Comparison of ENCODE assay signal across 14 cellular contexts in the genomic region with DNA sequence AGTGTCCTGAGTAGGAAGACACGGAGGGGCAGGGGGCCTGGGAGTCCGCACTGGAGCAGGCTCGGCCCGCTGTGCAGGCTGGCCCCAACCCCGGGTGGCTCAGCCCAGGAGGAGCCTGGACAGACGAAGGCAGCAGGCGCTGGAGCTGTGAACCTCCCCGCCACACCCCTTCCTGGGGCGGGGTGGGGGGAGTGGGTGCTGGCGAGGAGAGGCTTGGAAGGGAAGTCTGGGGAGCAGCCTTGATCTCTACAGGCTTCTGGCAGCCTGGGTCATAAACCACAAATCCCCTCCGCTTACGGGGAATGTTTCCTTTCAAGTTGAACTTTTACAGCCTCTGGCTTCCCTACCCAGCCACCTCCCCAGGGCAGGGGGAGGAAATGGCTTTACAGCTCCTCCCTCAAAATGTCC. TPM values are rescaled to one million over a fixed set of nuclear protein-coding genes. Genes with fewer than 3 reads are reported as not detected.
DNase-seq lines count a peak whose midpoint lies in the region; ATAC-seq, FAIRE-seq and TF ChIP-seq lines count a peak whose summit lies in the region.
"Had no signal": no experiment of that assay in that cellular context is flagged by ENCODE, and none has a peak within 500 bp of the region (broad histone marks: within the 10 kb centered on the region; RNA-seq: fewer than 3 reads in every experiment).

No MANE protein-coding gene starts in this region.

- H3K9me3 Mint-ChIP-seq in activated CD8-positive, alpha-beta T cell treated with anti-CD3 and anti-CD28 coated beads, Interleukin-2, amount 10 ng/mL, durations not matched to agents 7 days and 5 days (ENCODE audit: insufficient read depth), result no peaks in the 10 kb centered on the region
- H3K9me3 Mint-ChIP-seq: activated naive CD4-positive, alpha-beta T cell treated with anti-CD3 and anti-CD28 coated beads, Interleukin-2, amount 50 U/mL, for 24 hours; stimulated activated naive CD8-positive, alpha-beta T cell treated with anti-CD3 and anti-CD28 coated beads, Interleukin-15, Interleukin-2, amounts not matched to agents 100 ng/mL and 50 ng/mL, for 24 hours had no signal

- H3K9ac ChIP-seq in HUES6 (ENCODE audit: low read length) (peak overlapping the region; percentile 62), HepG2 (ENCODE audit: insufficient read depth, low read depth, low read length) (peak overlapping the region; percentile 9; the same call in 1 of the 2 replicates)

- no peaks in the 10 kb centered on the region for H4K20me1 ChIP-seq in HepG2 (ENCODE audit: insufficient read depth, low read length)

- DNase-seq in AG08395 (ENCODE audit: low spot score) (peak; percentile 36), HepG2 (ENCODE audit: low spot score) (peak; percentile 37), DMS153 (lab: John Stamatoyannopoulos, UW) (no peak), iPS-NIHi7 (ENCODE audit: extremely low spot score) (no peak), NCI-H2107 (lab: John Stamatoyannopoulos, UW) (no peak), breast epithelium (ENCODE audit: low spot score in 2 of 2) (no peak)
- DNase-seq in activated CD8-positive, alpha-beta T cell treated with anti-CD3 and anti-CD28 coated beads, Interleukin-2, amount 10 ng/mL, durations not matched to agents 7 days and 5 days, result no peak
- DNase-seq: NCI-H2081, psoas muscle, T-helper 9 cell had no signal

- 0% methylated on average over 2 of the region's 12 CpGs for WGBS in HepG2 (ENCODE audit: low lambda C conversion rate)

- no peak overlapping the region for H2AFZ ChIP-seq in HepG2 (ENCODE audit: low read length)

- H3K9me3 ChIP-seq in HUES6 (ENCODE audit: control insufficient read depth, insufficient read depth, low read depth, low read length) (no peaks in the 10 kb centered on the region), HepG2 (ENCODE audit: low read length) (no peaks in the 10 kb centered on the region), breast epithelium (no peaks in the 10 kb centered on the region)
- H3K9me3 ChIP-seq: psoas muscle had no signal

- no peaks in the 10 kb centered on the region for H3K36me3 ChIP-seq in HUES6 (ENCODE audit: control insufficient read depth, insufficient read depth, low read length)
- no peaks in the 10 kb centered on the region for H3K36me3 ChIP-seq in HepG2 (replicated peaks in 1 of 2; ENCODE audit: control insufficient read depth in 1 of 2, insufficient read depth in 2 of 2, low read length in 2 of 2)
- H3K36me3 ChIP-seq in breast epithelium, result no peaks in the 10 kb centered on the region

- no peak for TF ChIP-seq CTCF in HepG2 (CRISPR knock-in tag; IDR thresholded peaks at IDR 0.05)
- TF ChIP-seq CTCF in breast epithelium (IDR thresholded peaks at IDR 0.05), result no peak

- no peak overlapping the region for H3K27ac Mint-ChIP-seq in activated CD8-positive, alpha-beta T cell treated with anti-CD3 and anti-CD28 coated beads, Interleukin-2, amount 10 ng/mL, durations not matched to agents 7 days and 5 days
- H3K27ac Mint-ChIP-seq: activated naive CD4-positive, alpha-beta T cell treated with anti-CD3 and anti-CD28 coated beads, Interleukin-2, amount 50 U/mL, for 24 hours; B cell; stimulated activated naive CD8-positive, alpha-beta T cell treated with anti-CD3 and anti-CD28 coated beads, Interleukin-15, Interleukin-2, amounts not matched to agents 100 ng/mL and 50 ng/mL, for 24 hours had no signal

- peak; percentile 18 for FAIRE-seq in HepG2 (lab: Jason Lieb, UNC)

- TF ChIP-seq POLR2A in HepG2 (IDR thresholded peaks at IDR 0.05; ENCODE audit: insufficient read depth in 1 of 2, low read depth in 2 of 2, low read length in 2 of 2) (no peak), breast epithelium (IDR thresholded peaks at IDR 0.05) (no peak)

- H3K4me2 ChIP-seq in HepG2 (ENCODE audit: low read depth, low read length), result peak overlapping the region; percentile 73

- peak; percentile 22 for ATAC-seq in activated CD8-positive, alpha-beta T cell treated with anti-CD3 and anti-CD28 coated beads, Interleukin-2, amount 10 ng/mL, durations not matched to agents 7 days and 5 days
- peak; percentile 57 for ATAC-seq in HepG2

- peaks cover 34% of the 10 kb centered on the region for H3K27me3 ChIP-seq in HUES6 (ENCODE audit: control insufficient read depth, insufficient read depth, low read length)
- H3K27me3 ChIP-seq in HepG2 (ENCODE audit: control insufficient read depth in 1 of 2, insufficient read depth in 2 of 2, low read length in 2 of 2), result peaks cover 5 to 6% of the 10 kb centered on the region in 2 experiments; a peak in 3 of 5 replicates
- H3K27me3 ChIP-seq in breast epithelium, result peaks cover 4 to 36% of the 10 kb centered on the region in 2 donors

- POLR2A ChIA-PET in activated CD8-positive, alpha-beta T cell treated with anti-CD3 and anti-CD28 coated beads, Interleukin-2, amount 10 ng/mL, durations not matched to agents 7 days and 5 days (lab: Charles Lee), result no interaction called here
- POLR2A ChIA-PET in HepG2 (lab: Yijun Ruan, JAX), result no interaction called here

- H3K27ac ChIP-seq in HUES6 (ENCODE audit: low read depth, low read length) (peak overlapping the region; percentile 57; the same call in 1 of the 2 replicates), HepG2 (ENCODE audit: extremely low read length, insufficient read depth, low read length) (no peak overlapping the region), breast epithelium (no peak overlapping the region)
- H3K27ac ChIP-seq: psoas muscle had no signal

- no peak for TF ChIP-seq RAD21 in HepG2 (CRISPR knock-in tag; IDR thresholded peaks at IDR 0.05)

- no peak overlapping the region for H3K4me3 Mint-ChIP-seq in activated CD8-positive, alpha-beta T cell treated with anti-CD3 and anti-CD28 coated beads, Interleukin-2, amount 10 ng/mL, durations not matched to agents 7 days and 5 days
- H3K4me3 Mint-ChIP-seq: activated naive CD4-positive, alpha-beta T cell treated with anti-CD3 and anti-CD28 coated beads, Interleukin-2, amount 50 U/mL, for 24 hours; B cell; stimulated activated naive CD8-positive, alpha-beta T cell treated with anti-CD3 and anti-CD28 coated beads, Interleukin-15, Interleukin-2, amounts not matched to agents 100 ng/mL and 50 ng/mL, for 24 hours had no signal

- peaks cover 36% of the 10 kb centered on the region; the same call in 1 of the 2 replicates for H3K4me1 ChIP-seq in HUES6 (ENCODE audit: control insufficient read depth, insufficient read depth, low read length)
- H3K4me1 ChIP-seq in HepG2 (ENCODE audit: insufficient read depth, low read length), result peaks cover 42% of the 10 kb centered on the region
- no peaks in the 10 kb centered on the region for H3K4me1 ChIP-seq in breast epithelium
- H3K4me1 ChIP-seq: psoas muscle had no signal

- CTCF ChIA-PET in activated CD8-positive, alpha-beta T cell treated with anti-CD3 and anti-CD28 coated beads, Interleukin-2, amount 10 ng/mL, durations not matched to agents 7 days and 5 days (lab: Charles Lee), result interaction anchor here (1.2 to 1.3 kb wide), 2 partner anchors 10 to 22 kb away, joined by 4 to 7 read pairs; no protein-coding TSS in a partner anchor
- CTCF ChIA-PET in HepG2 (lab: Yijun Ruan, JAX; ENCODE audit: low intra/inter-chr PET ratio, low total read pairs), result no interaction called here

- H3K79me2 ChIP-seq in HepG2 (ENCODE audit: insufficient read depth, low read length), result no peaks in the 10 kb centered on the region

- peaks cover 32% of the 10 kb centered on the region for H3K27me3 Mint-ChIP-seq in activated CD8-positive, alpha-beta T cell treated with anti-CD3 and anti-CD28 coated beads, Interleukin-2, amount 10 ng/mL, durations not matched to agents 7 days and 5 days (ENCODE audit: low read depth)

- no TSS peak for BruUV-seq in HepG2 (replicated peaks; lab: Mats Ljungman, UMichigan)

- intact Hi-C loops in HepG2 (cut with micrococcal nuclease; ENCODE audit: unreplicated experiment), result no loop called here
- intact Hi-C loops in breast epithelium (cut with DNase I; ENCODE audit: low total_unique reads), result loop anchor here (5.0 kb wide), 1 partner anchor 478 kb away; no protein-coding TSS in a partner anchor

- no peak for TF ChIP-seq EP300 in HepG2 (IDR thresholded peaks at IDR 0.05; ENCODE audit: low read depth in 2 of 2, low read length in 2 of 2)
- TF ChIP-seq EP300 in HepG2 (CRISPR knock-in tag; IDR thresholded peaks at IDR 0.05; ENCODE audit: borderline replicate concordance), result no peak

- in situ Hi-C loops in HepG2 (cut with HindIII; ENCODE audit: extremely low pct_ligation_motif_present, low pct_unique_long_range_greater_than_20kb), result no loop called here

- H3K4me1 Mint-ChIP-seq in activated CD8-positive, alpha-beta T cell treated with anti-CD3 and anti-CD28 coated beads, Interleukin-2, amount 10 ng/mL, durations not matched to agents 7 days and 5 days (ENCODE audit: low read depth), result peaks cover 8% of the 10 kb centered on the region

- H3K4me3 ChIP-seq in HUES6 (ENCODE audit: low read depth, low read length) (no peak overlapping the region), HepG2 (replicated peaks in 1 of 3; ENCODE audit: insufficient read depth in 1 of 3, low read depth in 2 of 3, low read length in 3 of 3) (peak overlapping the region; percentile 6 to 60 (median 14); a peak in 3 of 6 replicates), breast epithelium (no peak overlapping the region)
- H3K4me3 ChIP-seq: psoas muscle had no signal

- no peaks in the 10 kb centered on the region for H3K36me3 Mint-ChIP-seq in activated CD8-positive, alpha-beta T cell treated with anti-CD3 and anti-CD28 coated beads, Interleukin-2, amount 10 ng/mL, durations not matched to agents 7 days and 5 days (ENCODE audit: low read depth)
- H3K36me3 Mint-ChIP-seq: activated naive CD4-positive, alpha-beta T cell treated with anti-CD3 and anti-CD28 coated beads, Interleukin-2, amount 50 U/mL, for 24 hours had no signal

RNA-seq across cellular contexts. Expression of a gene that starts 19.7 kb away (rescaled TPM):
- not detected for total RNA-seq in activated CD8-positive, alpha-beta T cell treated with anti-CD3 and anti-CD28 coated beads, Interleukin-2, amount 10 ng/mL, durations not matched to agents 7 days and 5 days
- total RNA-seq in HepG2 (2016; rRNA removed; fragmentation: Illumina TruSeq; extraction: Trizol) (0.14 and 0.29 TPM in 2 replicates), breast epithelium (1 to 10 TPM in 1 of 3 donors, under 1 TPM in 1, not detected in 1; under 0.01 to 2.3 TPM)
- not detected in 2 replicates for total RNA-seq in HepG2 (2016; cell fraction: cytosol; rRNA removed; fragmentation: Illumina TruSeq; extraction: Trizol; ENCODE audit: low read depth)
- total RNA-seq in HepG2 (2016; cell fraction: insoluble cytoplasmic fraction; rRNA removed; fragmentation: Illumina TruSeq; extraction: Trizol), result 0.09 and 0.28 TPM in 2 replicates
- 0.03 and 0.12 TPM in 2 replicates for total RNA-seq in HepG2 (2016; cell fraction: membrane; rRNA removed; fragmentation: Illumina TruSeq; extraction: Trizol)
- total RNA-seq in HepG2 (2016; cell fraction: nucleus; rRNA removed; fragmentation: Illumina TruSeq; extraction: Trizol), result 0.28 and 0.37 TPM in 2 replicates
- 0.01 and 0.07 TPM in 2 replicates for polyA plus RNA-seq in HepG2 (2011; rRNA removed)
- 0.01 TPM in 1 of 2 replicates, not detected in the other for polyA plus RNA-seq in HepG2 (2011; cell fraction: cytosol; rRNA removed)
- polyA plus RNA-seq in HepG2 (2011; cell fraction: nucleus; rRNA removed), result 0.11 and 0.16 TPM in 2 replicates
- polyA plus RNA-seq in HepG2 (2012), result 0.05 and 0.12 TPM in 2 replicates
- 0.03 TPM in 1 of 2 replicates, not detected in the other for polyA plus RNA-seq in HepG2 (2016; cell fraction: cytosol; fragmentation: Illumina TruSeq; extraction: Trizol; ENCODE audit: low read depth)
- polyA plus RNA-seq in HepG2 (2016; cell fraction: insoluble cytoplasmic fraction; fragmentation: Illumina TruSeq; extraction: Trizol; ENCODE audit: low read depth), result 0.05 and 0.12 TPM in 2 replicates
- 0.05 and 0.07 TPM in 2 replicates for polyA plus RNA-seq in HepG2 (2016; cell fraction: membrane; fragmentation: Illumina TruSeq; extraction: Trizol; ENCODE audit: low read depth)
- 0.37 and 0.41 TPM in 2 replicates for polyA plus RNA-seq in HepG2 (2016; cell fraction: nucleus; fragmentation: Illumina TruSeq; extraction: Trizol; ENCODE audit: insufficient read depth, low read depth)
- 0.05 and 0.50 TPM in 2 replicates for polyA minus RNA-seq in HepG2 (2011; rRNA and poly(A)+ RNA removed; ENCODE audit: low replicate concordance)
- not detected in 2 replicates for polyA minus RNA-seq in HepG2 (2011; cell fraction: cytosol; rRNA and poly(A)+ RNA removed)
- 0.12 and 0.13 TPM in 2 replicates for polyA minus RNA-seq in HepG2 (2011; cell fraction: nucleus; rRNA and poly(A)+ RNA removed)

Comparison
In these comparisons a context has a peak if more than half of its experiments do, and no peak if none do; other contexts are left out.
1. DNase-seq: peak in AG08395 (single experiment) and HepG2 (single experiment); none in activated CD8-positive, alpha-beta T cell treated with anti-CD3 and anti-CD28 coated beads, Interleukin-2, amount 10 ng/mL, durations not matched to agents 7 days and 5 days (single experiment), DMS153 (single experiment), iPS-NIHi7 (single experiment), NCI-H2107 (single experiment) and breast epithelium (0 of 2).
2. H3K4me3 ChIP-seq: peak in HepG2 (3 of 3); none in HUES6 (single experiment) and breast epithelium (0 of 3).